ENCODE assay signal across 2 cellular contexts in genomic region chr1:30338765-30339164, GRCh38.
TF ChIP-seq lines count a peak whose summit lies in the region.

No MANE protein-coding gene starts in this region.

TF ChIP-seq in HepG2, 621 proteins besides CTCF, POLR2A, EP300 and RAD21 (continued from another document):
- no peak for TF ChIP-seq ZBTB2 (CRISPR knock-in tag; IDR thresholded peaks at IDR 0.05; ENCODE audit: low read depth)
- TF ChIP-seq PHF20 (CRISPR knock-in tag; IDR thresholded peaks at IDR 0.05) = no peak
- TF ChIP-seq KDM3A (CRISPR knock-in tag; IDR thresholded peaks at IDR 0.05; ENCODE audit: low read depth) = no peak
- no peak for TF ChIP-seq USF2 (IDR thresholded peaks at IDR 0.05; ENCODE audit: low read depth, low read length)
- TF ChIP-seq USF2 (CRISPR knock-in tag; IDR thresholded peaks at IDR 0.05; ENCODE audit: borderline replicate concordance) = no peak
- 0 out of 2 replicates have a peak, but pooled peaks have one; percentile 10 for TF ChIP-seq FOXA1 (IDR thresholded peaks at IDR 0.05)
- no peak for TF ChIP-seq FOXA1 (CRISPR knock-in tag; IDR thresholded peaks at IDR 0.05)
- TF ChIP-seq ATF7 (IDR thresholded peaks at IDR 0.05) = peak; percentile 57; the same call in 1 of the 2 replicates
- no peak for TF ChIP-seq ATF7 (CRISPR knock-in tag; IDR thresholded peaks at IDR 0.05)
- no peak for TF ChIP-seq ATF6 (CRISPR knock-in tag; conservative IDR thresholded peaks at IDR 0.05)

TF ChIP-seq in IMR-90, 13 proteins besides CTCF, POLR2A, EP300 and RAD21 (continued from another document):
- TF ChIP-seq MXI1 (IDR thresholded peaks at IDR 0.05; ENCODE audit: borderline replicate concordance, low read depth, low read length) (no peak), BHLHE40 (IDR thresholded peaks at IDR 0.05; ENCODE audit: low read depth, low read length) (no peak), CEBPB (IDR thresholded peaks at IDR 0.05; ENCODE audit: low read depth, low read length) (no peak), MAZ (IDR thresholded peaks at IDR 0.05; ENCODE audit: borderline replicate concordance, low read depth, low read length) (no peak), ELK1 (IDR thresholded peaks at IDR 0.05; ENCODE audit: borderline replicate concordance, low read depth, low read length) (no peak), RFX5 (IDR thresholded peaks at IDR 0.05; ENCODE audit: low read depth, low read length) (no peak), FOS (IDR thresholded peaks at IDR 0.05; ENCODE audit: low read depth, low read length) (no peak)
